In the genomic region with DNA sequence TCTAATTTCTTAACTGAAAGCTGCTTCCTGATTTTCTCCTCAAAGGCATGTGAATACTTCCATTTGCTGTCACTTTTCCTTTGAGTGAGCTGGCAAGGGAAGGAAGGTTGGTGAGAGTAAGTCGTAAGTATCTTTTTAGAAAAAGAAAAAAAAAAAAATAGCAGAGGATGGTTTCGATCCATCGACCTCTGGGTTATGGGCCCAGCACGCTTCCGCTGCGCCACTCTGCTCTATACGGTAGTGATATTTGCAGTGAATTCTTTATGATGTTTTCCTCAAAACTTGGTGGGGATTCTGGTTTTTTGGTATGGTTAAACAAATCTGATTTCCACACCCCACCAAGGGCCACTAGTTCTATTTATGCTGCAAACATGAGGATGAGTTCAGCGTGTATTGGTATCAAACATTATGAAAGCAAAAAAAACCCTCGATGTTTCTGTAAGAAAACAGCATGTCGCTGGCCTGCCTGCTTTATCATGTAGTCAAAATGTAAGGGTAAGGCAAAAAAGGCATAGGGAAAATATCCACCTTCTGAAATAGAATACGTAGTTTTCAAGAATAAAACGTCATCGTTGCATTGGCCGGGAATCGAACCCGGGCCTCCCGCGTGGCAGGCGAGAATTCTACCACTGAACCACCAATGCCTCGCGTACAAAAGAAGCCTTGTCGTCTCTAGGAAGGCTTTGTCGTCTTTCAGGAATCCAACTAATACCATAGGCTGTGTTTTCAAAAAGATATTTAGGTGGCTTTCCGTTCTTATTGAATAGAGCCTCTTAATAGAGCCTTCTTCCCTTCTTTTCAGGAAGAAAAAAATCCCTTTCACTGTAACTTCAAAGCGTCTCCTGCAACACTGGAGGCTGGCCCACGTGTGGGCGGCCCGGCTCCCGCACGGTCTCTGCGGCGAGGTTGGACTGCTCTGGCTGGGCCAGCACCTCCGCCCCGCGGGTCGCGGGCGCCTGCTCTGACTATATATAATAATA, we compare ENCODE assay signal across 8 cellular contexts. TPM values are rescaled to one million over a fixed set of nuclear protein-coding genes. Genes with fewer than 3 reads are reported as not detected.
DNase-seq lines count a peak whose midpoint lies in the region; ATAC-seq and TF ChIP-seq lines count a peak whose summit lies in the region.

No MANE protein-coding gene starts in this region.

- H3K9ac ChIP-seq in endocrine pancreas (ENCODE audit: control insufficient read depth, insufficient read depth, low read length), result peak overlapping the region; percentile 76

- peaks cover 26% of the 10 kb centered on the region for H3K27me3 Mint-ChIP-seq in activated CD8-positive, alpha-beta memory T cell treated with anti-CD3 and anti-CD28 coated beads, Interleukin-2, amount 10 ng/mL, durations not matched to agents 7 days and 5 days

- DNase-seq in NCI-H82 treated with DMSO at 0.1 percent for 48 hours (lab: John Stamatoyannopoulos, UW; ENCODE audit: unreplicated experiment), result peak; percentile 68
- peak; percentile 91 for DNase-seq in activated CD8-positive, alpha-beta memory T cell treated with anti-CD3 and anti-CD28 coated beads, Interleukin-2, amount 10 ng/mL, durations not matched to agents 7 days and 5 days
- DNase-seq in stimulated activated CD8-positive, alpha-beta memory T cell treated with anti-CD3 and anti-CD28 coated beads, Interleukin-15, amount 100 ng/mL, for 24 hours (ENCODE audit: low read depth), result peak; percentile 87

- peak overlapping the region; percentile 51 for H3K27ac ChIP-seq in C4-2B
- H3K27ac ChIP-seq in mesodermal cell (ENCODE audit: low read depth, low read length, severe bottlenecking), result peak overlapping the region; percentile 91

- H3K4me1 Mint-ChIP-seq in activated CD8-positive, alpha-beta memory T cell treated with anti-CD3 and anti-CD28 coated beads, Interleukin-2, amount 10 ng/mL, durations not matched to agents 7 days and 5 days, result peaks cover 21% of the 10 kb centered on the region

- H3K9me3 ChIP-seq in endocrine pancreas (ENCODE audit: control insufficient read depth, low read length) (no peaks in the 10 kb centered on the region), mesodermal cell (ENCODE audit: control insufficient read depth, low read length) (no peaks in the 10 kb centered on the region)

- no peaks in the 10 kb centered on the region for H3K36me3 ChIP-seq in endocrine pancreas (ENCODE audit: control insufficient read depth, insufficient read depth, low read length)
- no peaks in the 10 kb centered on the region for H3K36me3 ChIP-seq in mesodermal cell (ENCODE audit: control insufficient read depth, insufficient read depth, low read length)

- CTCF ChIA-PET in activated CD8-positive, alpha-beta memory T cell treated with anti-CD3 and anti-CD28 coated beads, Interleukin-2, amount 10 ng/mL, durations not matched to agents 7 days and 5 days (lab: Charles Lee), result interaction anchor here (0.6 to 0.8 kb wide), 3 partner anchors 9 to 264 kb away, joined by 3 to 4 read pairs (median 3); no protein-coding TSS in a partner anchor

- no peaks in the 10 kb centered on the region for H3K9me3 Mint-ChIP-seq in activated CD8-positive, alpha-beta memory T cell treated with anti-CD3 and anti-CD28 coated beads, Interleukin-2, amount 10 ng/mL, durations not matched to agents 7 days and 5 days (ENCODE audit: low read depth)

- no peaks in the 10 kb centered on the region for H3K27me3 ChIP-seq in endocrine pancreas (ENCODE audit: control insufficient read depth, insufficient read depth, low read length)

- WGBS in mesodermal cell (ENCODE audit: insufficient coverage in 2 of 2), 2 experiments, result 0 to 2% methylated on average over 12 to 15 of the region's 38 CpGs

- ATAC-seq in GM19397 (IDR thresholded peaks at IDR 0.05; ENCODE audit: unreplicated experiment), result peak; percentile 72
- peak; percentile 68 for ATAC-seq in HG03565 (IDR thresholded peaks at IDR 0.05; ENCODE audit: unreplicated experiment)
- ATAC-seq in activated CD8-positive, alpha-beta memory T cell treated with anti-CD3 and anti-CD28 coated beads, Interleukin-2, amount 10 ng/mL, durations not matched to agents 7 days and 5 days, result peak; percentile 79

- H3K27ac Mint-ChIP-seq in activated CD8-positive, alpha-beta memory T cell treated with anti-CD3 and anti-CD28 coated beads, Interleukin-2, amount 10 ng/mL, durations not matched to agents 7 days and 5 days, result peak overlapping the region; percentile 92

- no peaks in the 10 kb centered on the region for H3K4me1 ChIP-seq in endocrine pancreas (ENCODE audit: control insufficient read depth, insufficient read depth, low read length)
- no peaks in the 10 kb centered on the region for H3K4me1 ChIP-seq in mesodermal cell (ENCODE audit: control insufficient read depth, insufficient read depth, low read length, poor library complexity, severe bottlenecking)

- H3K4me3 Mint-ChIP-seq in activated CD8-positive, alpha-beta memory T cell treated with anti-CD3 and anti-CD28 coated beads, Interleukin-2, amount 10 ng/mL, durations not matched to agents 7 days and 5 days, result peak overlapping the region; percentile 79

- no peak for TF ChIP-seq CTCF in C4-2B (conservative IDR thresholded peaks at IDR 0.05)

- peak overlapping the region; percentile 98 for H3K4me3 ChIP-seq in endocrine pancreas (ENCODE audit: control insufficient read depth, insufficient read depth, low read length)
- peak overlapping the region; percentile 56 for H3K4me3 ChIP-seq in mesodermal cell (ENCODE audit: extremely low read depth, insufficient read depth, low read length, poor library complexity, severe bottlenecking)

- peaks cover 3% of the 10 kb centered on the region for H3K36me3 Mint-ChIP-seq in activated CD8-positive, alpha-beta memory T cell treated with anti-CD3 and anti-CD28 coated beads, Interleukin-2, amount 10 ng/mL, durations not matched to agents 7 days and 5 days

RNA-seq across cellular contexts. Expression of a gene that starts 9.6 kb away (rescaled TPM):
- not detected for total RNA-seq in activated CD8-positive, alpha-beta memory T cell treated with anti-CD3 and anti-CD28 coated beads, Interleukin-2, amount 10 ng/mL, durations not matched to agents 7 days and 5 days
- polyA plus RNA-seq in mesodermal cell (2013, experiment 1 of 2), result not detected
- polyA plus RNA-seq in mesodermal cell (2013, experiment 2 of 2), result not detected

RNA-seq across cellular contexts. Expression of a gene that starts 54.4 kb away (rescaled TPM):
- total RNA-seq in activated CD8-positive, alpha-beta memory T cell treated with anti-CD3 and anti-CD28 coated beads, Interleukin-2, amount 10 ng/mL, durations not matched to agents 7 days and 5 days, result under 1 TPM in 1 of 2 experiments, not detected in 1; 0.23 TPM
- not detected for polyA plus RNA-seq in mesodermal cell (2013, experiment 1 of 2)
- not detected for polyA plus RNA-seq in mesodermal cell (2013, experiment 2 of 2)

Comparison
In these comparisons a context has a peak if more than half of its experiments do, and no peak if none do; other contexts are left out.
1. Peak in every context shown above with its lines: DNase-seq, ATAC-seq, H3K4me3 ChIP-seq and H3K27ac ChIP-seq.